ENCODE assay signal across 20 cellular contexts in genomic region chr15:48538941-48539340, GRCh38.
DNase-seq lines count a peak whose midpoint lies in the region; ATAC-seq and TF ChIP-seq lines count a peak whose summit lies in the region.
"Had no signal": no experiment of that assay in that cellular context is flagged by ENCODE, and none has a peak within 500 bp of the region (broad histone marks: within the 10 kb centered on the region; RNA-seq: fewer than 3 reads in every experiment).

No MANE protein-coding gene starts in this region.

- H3K4me3 ChIP-seq in left ventricle myocardium inferior: no peak overlapping the region
- no peak overlapping the region for H3K4me3 ChIP-seq in esophagus muscularis mucosa
- no peak overlapping the region for H3K4me3 ChIP-seq in gastroesophageal sphincter
- no peak overlapping the region for H3K4me3 ChIP-seq in stomach smooth muscle (ENCODE audit: low read length in 2 of 2)
- H3K4me3 ChIP-seq: A549; BLaER1 treated with 17β-estradiol and CSF1 and Interleukin-3, amounts not matched to agents 10 nM and 100 nM had no signal

- no peaks in the 10 kb centered on the region for H3K9me3 ChIP-seq in left ventricle myocardium inferior (replicated peaks)
- H3K9me3 ChIP-seq in esophagus muscularis mucosa: no peaks in the 10 kb centered on the region
- no peaks in the 10 kb centered on the region for H3K9me3 ChIP-seq in gastroesophageal sphincter
- H3K9me3 ChIP-seq in stomach smooth muscle (ENCODE audit: control insufficient read depth in 2 of 2, low read length in 2 of 2): no peaks in the 10 kb centered on the region
- H3K9me3 ChIP-seq: A549; BLaER1 treated with 17β-estradiol and CSF1 and Interleukin-3, amounts not matched to agents 10 nM and 100 nM had no signal

- no peak for DNase-seq in left ventricle myocardium inferior
- DNase-seq in Right ventricle myocardium superior: no peak
- DNase-seq in esophagus muscularis mucosa (ENCODE audit: extremely low spot score): no peak
- no peak for DNase-seq in NOMO-1 treated with DMSO at 0.1 percent for 48 hours (lab: John Stamatoyannopoulos, UW; ENCODE audit: unreplicated experiment)
- DNase-seq in HK-2 (ENCODE audit: unreplicated experiment): no peak
- DNase-seq in NCI-H748 treated with DMSO at 0.1 percent for 48 hours (lab: John Stamatoyannopoulos, UW): no peak
- DNase-seq: CD8-positive, alpha-beta T cell; COR-L47; DMS 273 treated with DMSO at 0.1 percent for 48 hours; DMS53; DND-41; EL; H9; KBM-7 had no signal

- H3K27ac ChIP-seq in left ventricle myocardium inferior (replicated peaks) (peak overlapping the region; percentile 69), esophagus muscularis mucosa (replicated peaks in 1 of 4) (peak overlapping the region; percentile 62 to 78 (median 74)), gastroesophageal sphincter (peak overlapping the region; percentile 36 to 75 (median 60)), stomach smooth muscle (ENCODE audit: low read length) (peak overlapping the region; percentile 4)
- H3K27ac ChIP-seq: 22Rv1; A549; BLaER1 treated with 17β-estradiol and CSF1 and Interleukin-3, amounts not matched to agents 10 nM and 100 nM had no signal

- H3K4me1 ChIP-seq in left ventricle myocardium inferior (peaks cover 53% of the 10 kb centered on the region), esophagus muscularis mucosa (peaks cover 26 to 92% (median 90%) of the 10 kb centered on the region in 4 donors), gastroesophageal sphincter (peaks cover 45 to 91% (median 54%) of the 10 kb centered on the region in 3 donors), stomach smooth muscle (ENCODE audit: control insufficient read depth, insufficient read depth, low read length) (peaks cover 8% of the 10 kb centered on the region)
- H3K4me1 ChIP-seq: BLaER1 treated with 17β-estradiol and CSF1 and Interleukin-3, amounts not matched to agents 10 nM and 100 nM had no signal

- TF ChIP-seq POLR2A in esophagus muscularis mucosa (IDR thresholded peaks at IDR 0.05; ENCODE audit: low read depth): no peak
- TF ChIP-seq POLR2A in gastroesophageal sphincter (IDR thresholded peaks at IDR 0.05): no peak

- no peak overlapping the region for H3K9ac ChIP-seq in stomach smooth muscle (ENCODE audit: low read length in 2 of 2)
- H3K9ac ChIP-seq: BLaER1 treated with 17β-estradiol and CSF1 and Interleukin-3, amounts not matched to agents 10 nM and 100 nM had no signal

- intact Hi-C loops in left ventricle myocardium inferior (cut with micrococcal nuclease): loop anchor here (10.0 kb wide), 1 partner anchor 106 kb away; the partner anchor contains the start of gene FBN1
- intact Hi-C loops in Right ventricle myocardium superior (cut with DNase I): no loop called here
- intact Hi-C loops in esophagus muscularis mucosa (cut with DNase I): loop anchor here (5.0 kb wide), 1 partner anchor 93 kb away; no protein-coding TSS in a partner anchor

- no peak for ATAC-seq in Right ventricle myocardium superior (ENCODE audit: poor library complexity)
- ATAC-seq in gastroesophageal sphincter: no peak
- ATAC-seq: A549; CD8-positive, alpha-beta T cell; HepG2 had no signal

- no peaks in the 10 kb centered on the region for H3K27me3 ChIP-seq in left ventricle myocardium inferior (ENCODE audit: low read depth)
- no peaks in the 10 kb centered on the region for H3K27me3 ChIP-seq in esophagus muscularis mucosa
- H3K27me3 ChIP-seq in gastroesophageal sphincter: no peaks in the 10 kb centered on the region
- no peaks in the 10 kb centered on the region for H3K27me3 ChIP-seq in stomach smooth muscle (ENCODE audit: control insufficient read depth in 1 of 2, insufficient read depth in 2 of 2, low read length in 2 of 2)
- H3K27me3 ChIP-seq: BLaER1 treated with 17β-estradiol and CSF1 and Interleukin-3, amounts not matched to agents 10 nM and 100 nM had no signal

- WGBS in esophagus muscularis mucosa: 69% methylated on average over 3 of the region's 3 CpGs
- WGBS in gastroesophageal sphincter (ENCODE audit: low coverage in 1 of 2), 2 donors: 54 to 63% methylated on average over 3 of the region's 3 CpGs

- TF ChIP-seq CTCF in left ventricle myocardium inferior (IDR thresholded peaks at IDR 0.05; ENCODE audit: borderline replicate concordance) (no peak), esophagus muscularis mucosa (IDR thresholded peaks at IDR 0.05) (no peak), gastroesophageal sphincter (IDR thresholded peaks at IDR 0.05) (no peak)

- TF ChIP-seq EP300 in esophagus muscularis mucosa (IDR thresholded peaks at IDR 0.05) (no peak), gastroesophageal sphincter (IDR thresholded peaks at IDR 0.05) (no peak)

- H3K36me3 ChIP-seq in left ventricle myocardium inferior: no peaks in the 10 kb centered on the region
- H3K36me3 ChIP-seq in esophagus muscularis mucosa: no peaks in the 10 kb centered on the region
- no peaks in the 10 kb centered on the region for H3K36me3 ChIP-seq in gastroesophageal sphincter
- no peaks in the 10 kb centered on the region for H3K36me3 ChIP-seq in stomach smooth muscle (ENCODE audit: control insufficient read depth in 2 of 2, insufficient read depth in 2 of 2, low read length in 2 of 2)
- H3K36me3 ChIP-seq: BLaER1 treated with 17β-estradiol and CSF1 and Interleukin-3, amounts not matched to agents 10 nM and 100 nM had no signal

Comparison
In these comparisons a context has a peak if more than half of its experiments do, and no peak if none do; other contexts are left out.
1. H3K27ac ChIP-seq: peak in every context shown above with its lines; median percentile 74 in esophagus muscularis mucosa; 69 in left ventricle myocardium inferior; 60 in gastroesophageal sphincter; 4 in stomach smooth muscle.